In the genomic region with DNA sequence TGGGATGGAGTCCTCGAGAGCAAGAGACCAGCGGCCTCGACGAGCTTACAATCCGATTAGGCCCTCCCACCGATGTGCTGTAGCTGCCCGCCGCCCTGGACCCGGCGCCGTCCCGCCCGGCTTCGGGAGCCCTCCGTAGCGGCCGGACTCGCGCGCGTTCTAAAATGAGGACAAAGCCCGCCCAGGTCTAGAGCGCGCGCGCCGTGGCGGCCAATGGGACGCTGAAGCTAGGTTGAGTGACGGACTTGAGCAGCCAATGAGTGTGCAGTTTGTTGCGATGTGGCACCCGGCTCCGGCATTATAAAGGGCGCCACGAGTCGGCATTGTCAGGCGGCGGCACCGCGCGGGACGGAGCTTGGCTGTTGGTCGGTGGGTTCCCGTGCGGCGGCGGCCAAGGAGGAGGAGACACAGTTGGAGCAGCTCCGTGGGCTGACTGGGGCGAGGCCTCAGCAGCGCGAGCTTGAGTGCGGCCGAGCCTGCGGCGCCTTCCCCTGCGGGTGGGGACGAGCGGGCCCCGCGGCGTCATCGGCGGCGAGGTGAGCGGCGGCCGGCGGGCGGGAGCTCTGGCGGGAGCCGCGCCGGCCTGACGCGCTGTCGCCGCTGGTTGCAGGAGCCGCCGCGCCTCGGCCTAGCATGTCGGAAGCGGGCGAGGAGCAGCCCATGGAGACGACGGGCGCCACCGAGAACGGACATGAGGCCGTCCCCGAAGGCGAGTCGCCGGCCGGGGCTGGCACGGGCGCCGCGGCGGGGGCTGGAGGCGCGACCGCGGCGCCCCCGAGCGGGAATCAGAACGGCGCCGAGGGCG, we compare ENCODE assay signal across 8 cellular contexts. TPM values are rescaled to one million over a fixed set of nuclear protein-coding genes. Genes with fewer than 3 reads are reported as not detected.
DNase-seq lines count a peak whose midpoint lies in the region; TF ChIP-seq lines count a peak whose summit lies in the region.

HNRNPAB (plus strand) TSS at position 329 of the 805 bp plus-strand sequence; CDS start at position 634, 305 bp downstream.

- 0 to 1% (median 0%) methylated on average over 56 to 111 of the region's 111 CpGs for WGBS in stomach, 5 donors

- H4K20me1 ChIP-seq in neural cell (ENCODE audit: insufficient read depth): peaks cover 20% of the 10 kb centered on the region

- no peaks in the 10 kb centered on the region for H3K9me2 ChIP-seq in neural cell (ENCODE audit: insufficient read depth, low read length)

- no peaks in the 10 kb centered on the region for H3F3A ChIP-seq in neural cell (ENCODE audit: insufficient read depth, low read length, poor library complexity, severe bottlenecking)

- peak; percentile 98 for DNase-seq in ELF-1 (ENCODE audit: low read depth, low spot score)
- peak; percentile 100 for DNase-seq in H7
- DNase-seq in M059J (ENCODE audit: low read depth): peak; percentile 88
- DNase-seq in SHP77 (lab: John Stamatoyannopoulos, UW): peak; percentile 80 to 84
- peak; percentile 98 for DNase-seq in activated effector memory CD4-positive, alpha-beta T cell treated with anti-CD3 and anti-CD28 coated beads, Interleukin-2, amount 50 U/mL, for 16 hours
- peak; percentile 93 for DNase-seq in fibroblast of the conjunctiva (ENCODE audit: low read depth)
- DNase-seq in stomach: peak; percentile 97

- no peak for TF ChIP-seq CTCF in neural cell (IDR thresholded peaks at IDR 0.05; ENCODE audit: poor library complexity, severe bottlenecking)
- no peak for TF ChIP-seq CTCF in stomach (IDR thresholded peaks at IDR 0.05)

- H3K4me1 ChIP-seq in stomach: peaks cover 27 to 47% (median 46%) of the 10 kb centered on the region in 4 donors

- peak within 1 kb of the TSS; percentile 86 for H3K9ac ChIP-seq in neural cell (ENCODE audit: low read length)

- peak within 1 kb of the TSS; percentile 79 for H2AFZ ChIP-seq in neural cell (ENCODE audit: low read depth, low read length)

- H3K9me3 ChIP-seq in neural cell (ENCODE audit: low read length) (no peaks in the 10 kb centered on the region), stomach (no peaks in the 10 kb centered on the region)

- intact Hi-C loops in stomach (cut with DNase I; ENCODE audit: low total_unique reads): no loop called here

- peak; percentile 24 for TF ChIP-seq EP300 in neural cell (conservative IDR thresholded peaks at IDR 0.05; ENCODE audit: poor library complexity, severe bottlenecking)
- no peak for TF ChIP-seq EP300 in stomach (IDR thresholded peaks at IDR 0.05)

- no peak for TF ChIP-seq RAD21 in neural cell (conservative IDR thresholded peaks at IDR 0.05)

- H3K4me3 ChIP-seq in H7 (ENCODE audit: insufficient read depth, low read depth, low read length): peak within 1 kb of the TSS; percentile 88
- H3K4me3 ChIP-seq in neural cell (ENCODE audit: low read length): peak within 1 kb of the TSS; percentile 91
- peak within 1 kb of the TSS; percentile 82 to 99 (median 96) for H3K4me3 ChIP-seq in stomach

- peaks cover 40% of the 10 kb centered on the region for H3K79me2 ChIP-seq in neural cell (replicated peaks; ENCODE audit: insufficient read depth, low read length)

- peak within 1 kb of the TSS; percentile 94 for H3K4me2 ChIP-seq in neural cell (ENCODE audit: low read length)

- peak in 2 of 4 donors; percentile 94 to 98 for TF ChIP-seq POLR2A in stomach (IDR thresholded peaks at IDR 0.05)

- H3K27ac ChIP-seq in neural cell (ENCODE audit: low read length): peak within 1 kb of the TSS; percentile 78
- peak within 1 kb of the TSS; percentile 94 to 98 (median 96) for H3K27ac ChIP-seq in stomach

- no peaks in the 10 kb centered on the region; the same call in 1 of the 2 replicates for H3K27me3 ChIP-seq in H7 (ENCODE audit: control insufficient read depth, insufficient read depth, low read length)
- no peaks in the 10 kb centered on the region for H3K27me3 ChIP-seq in neural cell (ENCODE audit: insufficient read depth, low read depth, low read length)
- H3K27me3 ChIP-seq in stomach: no peaks in the 10 kb centered on the region

- H3K36me3 ChIP-seq in H7 (replicated peaks; ENCODE audit: control insufficient read depth, insufficient read depth, low read length): peaks cover 39% of the 10 kb centered on the region
- no peaks in the 10 kb centered on the region for H3K36me3 ChIP-seq in neural cell (ENCODE audit: insufficient read depth, low read length)
- H3K36me3 ChIP-seq in stomach: peaks cover 30 to 32% (median 30%) of the 10 kb centered on the region in 4 donors

TF ChIP-seq in neural cell, 6 proteins besides CTCF, POLR2A, EP300 and RAD21:
- TF ChIP-seq, protein P1, sequence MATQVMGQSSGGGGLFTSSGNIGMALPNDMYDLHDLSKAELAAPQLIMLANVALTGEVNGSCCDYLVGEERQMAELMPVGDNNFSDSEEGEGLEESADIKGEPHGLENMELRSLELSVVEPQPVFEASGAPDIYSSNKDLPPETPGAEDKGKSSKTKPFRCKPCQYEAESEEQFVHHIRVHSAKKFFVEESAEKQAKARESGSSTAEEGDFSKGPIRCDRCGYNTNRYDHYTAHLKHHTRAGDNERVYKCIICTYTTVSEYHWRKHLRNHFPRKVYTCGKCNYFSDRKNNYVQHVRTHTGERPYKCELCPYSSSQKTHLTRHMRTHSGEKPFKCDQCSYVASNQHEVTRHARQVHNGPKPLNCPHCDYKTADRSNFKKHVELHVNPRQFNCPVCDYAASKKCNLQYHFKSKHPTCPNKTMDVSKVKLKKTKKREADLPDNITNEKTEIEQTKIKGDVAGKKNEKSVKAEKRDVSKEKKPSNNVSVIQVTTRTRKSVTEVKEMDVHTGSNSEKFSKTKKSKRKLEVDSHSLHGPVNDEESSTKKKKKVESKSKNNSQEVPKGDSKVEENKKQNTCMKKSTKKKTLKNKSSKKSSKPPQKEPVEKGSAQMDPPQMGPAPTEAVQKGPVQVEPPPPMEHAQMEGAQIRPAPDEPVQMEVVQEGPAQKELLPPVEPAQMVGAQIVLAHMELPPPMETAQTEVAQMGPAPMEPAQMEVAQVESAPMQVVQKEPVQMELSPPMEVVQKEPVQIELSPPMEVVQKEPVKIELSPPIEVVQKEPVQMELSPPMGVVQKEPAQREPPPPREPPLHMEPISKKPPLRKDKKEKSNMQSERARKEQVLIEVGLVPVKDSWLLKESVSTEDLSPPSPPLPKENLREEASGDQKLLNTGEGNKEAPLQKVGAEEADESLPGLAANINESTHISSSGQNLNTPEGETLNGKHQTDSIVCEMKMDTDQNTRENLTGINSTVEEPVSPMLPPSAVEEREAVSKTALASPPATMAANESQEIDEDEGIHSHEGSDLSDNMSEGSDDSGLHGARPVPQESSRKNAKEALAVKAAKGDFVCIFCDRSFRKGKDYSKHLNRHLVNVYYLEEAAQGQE (IDR thresholded peaks at IDR 0.05; ENCODE audit: borderline replicate concordance): peak; percentile 72
- TF ChIP-seq MXI1 (conservative IDR thresholded peaks at IDR 0.05; ENCODE audit: poor library complexity, severe bottlenecking) (peak; percentile 95), POLR2AphosphoS5 (IDR thresholded peaks at IDR 0.05) (peak; percentile 100), TAF1 (IDR thresholded peaks at IDR 0.05; ENCODE audit: low read depth) (peak; percentile 73), SMC3 (conservative IDR thresholded peaks at IDR 0.05; ENCODE audit: poor library complexity) (no peak), EZH2 (IDR thresholded peaks at IDR 0.05; ENCODE audit: borderline replicate concordance, insufficient read depth, low read length, poor library complexity, severe bottlenecking) (no peak)

RNA-seq across cellular contexts. Expression of gene HNRNPAB, which starts in this region (rescaled TPM):
- 134 and 138 TPM in 2 replicates for total RNA-seq in H7 (2014; rRNA removed; shearing (Covaris generic))
- 85.0 and 137 TPM in 2 replicates for total RNA-seq in M059J (2014; rRNA removed; shearing (Covaris generic))
- polyA plus RNA-seq in neural cell (129 and 130 TPM in 2 replicates), stomach (100 to 1,000 TPM; 115 to 139 (median 117) TPM)
- 70.4 and 71.9 TPM in 2 replicates for polyA minus RNA-seq in neural cell
- total RNA-seq in stomach: 100 to 1,000 TPM in 2 of 5 donors, 10 to 100 TPM in 3; 25.1 to 327 (median 92.9) TPM

Comparison
In these comparisons a context has a peak if more than half of its experiments do, and no peak if none do; other contexts are left out.
1. Peak in every context shown above with its lines: DNase-seq, H3K4me3 ChIP-seq and H3K27ac ChIP-seq.